23 cellular contexts compared by ENCODE assay signal in genomic region chr7:135713836-135714470, GRCh38. TPM values are rescaled to one million over a fixed set of nuclear protein-coding genes. Genes with fewer than 3 reads are reported as not detected.
DNase-seq lines count a peak whose midpoint lies in the region; ATAC-seq and TF ChIP-seq lines count a peak whose summit lies in the region.
"Had no signal": no experiment of that assay in that cellular context is flagged by ENCODE, and none has a peak within 500 bp of the region (broad histone marks: within the 10 kb centered on the region; RNA-seq: fewer than 3 reads in every experiment).

No MANE protein-coding gene starts in this region.

- H3K4me1 ChIP-seq in HUES64 (ENCODE audit: insufficient read depth, low read length), result peaks cover 10% of the 10 kb centered on the region
- H3K4me1 ChIP-seq in tibial artery, result peaks cover 0 to 31% (median 19%) of the 10 kb centered on the region in 4 donors
- peaks cover 12% of the 10 kb centered on the region for H3K4me1 ChIP-seq in Caco-2
- H3K4me1 ChIP-seq: BLaER1, gastrocnemius medialis had no signal

- intact Hi-C loops in tibial artery (cut with DNase I; ENCODE audit: low total_unique reads) (loop anchor here (10.0 kb wide), 1 partner anchor 81 kb away; no protein-coding TSS in a partner anchor), Caco-2 (cut with micrococcal nuclease; ENCODE audit: unreplicated experiment) (no loop called here)

- no peak for ATAC-seq in GM19324 (IDR thresholded peaks at IDR 0.05; ENCODE audit: low FRiP score, unreplicated experiment)
- ATAC-seq: activated T-cell treated with anti-CD3 and anti-CD28 coated beads, Interleukin-2, amount 50 U/mL, for 4 hours; gastrocnemius medialis had no signal

- POLR2A ChIA-PET in Caco-2 (lab: Charles Lee), result no interaction called here

- DNase-seq in amniotic stem cell (lab: John Stamatoyannopoulos, UW) (peak; percentile 19), foreskin fibroblast (peak; percentile 22 to 58), tibial artery (no peak), midbrain (lab: John Stamatoyannopoulos, UW) (no peak), Caco-2 (no peak)
- DNase-seq: activated CD4-positive, alpha-beta memory T cell treated with anti-CD3 and anti-CD28 coated beads, Interleukin-2, amount 10 ng/mL, durations not matched to agents 7 days and 5 days; activated naive CD8-positive, alpha-beta T cell treated with anti-CD3 and anti-CD28 coated beads, Interleukin-2, amount 10 ng/mL, durations not matched to agents 7 days and 5 days; activated T-cell treated with anti-CD3 and anti-CD28 coated beads, Interleukin-2, amount 50 U/mL, for 4 hours; DMS 273 treated with DMSO at 0.1 percent for 48 hours; effector CD8-positive, alpha-beta T cell; gastrocnemius medialis; NCI-H1105 treated with DMSO at 0.1 percent for 48 hours; NCI-H2171 treated with DMSO at 0.1 percent for 48 hours; ovary; RPMI8226; stimulated activated CD4-positive, alpha-beta T cell treated with anti-CD3 and anti-CD28 coated beads, Interleukin-2, amount 100 ng/mL, for 48 hours had no signal

- no peaks in the 10 kb centered on the region for H3K36me3 ChIP-seq in HUES64 (ENCODE audit: insufficient read depth, low read length)
- no peaks in the 10 kb centered on the region for H3K36me3 ChIP-seq in tibial artery
- H3K36me3 ChIP-seq in Caco-2 (ENCODE audit: control insufficient read depth, insufficient read depth, low read length), result no peaks in the 10 kb centered on the region
- H3K36me3 ChIP-seq: BLaER1, gastrocnemius medialis, ovary had no signal

- no peaks in the 10 kb centered on the region for H3K9me3 Mint-ChIP-seq in Caco-2 (ENCODE audit: unreplicated experiment)
- H3K9me3 Mint-ChIP-seq: activated CD4-positive, alpha-beta memory T cell treated with anti-CD3 and anti-CD28 coated beads, Interleukin-2, amount 10 ng/mL, durations not matched to agents 7 days and 5 days; activated naive CD8-positive, alpha-beta T cell treated with anti-CD3 and anti-CD28 coated beads, Interleukin-2, amount 10 ng/mL, durations not matched to agents 7 days and 5 days; activated T-cell treated with anti-CD3 and anti-CD28 coated beads, Interleukin-2, amount 50 U/mL, for 4 hours; H9; T-helper 1 cell treated with Interleukin-12 subunit alpha and Interleukin-12 subunit beta and Interleukin-4 antibody, amounts not matched to agents 30 μg/mL and 1 μg/mL, for 36 hours had no signal

- H3K36me3 Mint-ChIP-seq in Caco-2 (ENCODE audit: insufficient read depth, unreplicated experiment), result no peaks in the 10 kb centered on the region
- H3K36me3 Mint-ChIP-seq: activated naive CD8-positive, alpha-beta T cell treated with anti-CD3 and anti-CD28 coated beads, Interleukin-2, amount 10 ng/mL, durations not matched to agents 7 days and 5 days had no signal

- H3K4me1 Mint-ChIP-seq in Caco-2 (ENCODE audit: low read depth, unreplicated experiment), result no peaks in the 10 kb centered on the region
- H3K4me1 Mint-ChIP-seq: activated CD4-positive, alpha-beta memory T cell treated with anti-CD3 and anti-CD28 coated beads, Interleukin-2, amount 10 ng/mL, durations not matched to agents 7 days and 5 days; activated naive CD8-positive, alpha-beta T cell treated with anti-CD3 and anti-CD28 coated beads, Interleukin-2, amount 10 ng/mL, durations not matched to agents 7 days and 5 days had no signal

- no peak overlapping the region for H3K4me3 Mint-ChIP-seq in Caco-2 (ENCODE audit: unreplicated experiment)
- H3K4me3 Mint-ChIP-seq: activated CD4-positive, alpha-beta memory T cell treated with anti-CD3 and anti-CD28 coated beads, Interleukin-2, amount 10 ng/mL, durations not matched to agents 7 days and 5 days; activated naive CD8-positive, alpha-beta T cell treated with anti-CD3 and anti-CD28 coated beads, Interleukin-2, amount 10 ng/mL, durations not matched to agents 7 days and 5 days; activated T-cell treated with anti-CD3 and anti-CD28 coated beads, Interleukin-2, amount 50 U/mL, for 4 hours; H9; T-helper 1 cell treated with Interleukin-12 subunit alpha and Interleukin-12 subunit beta and Interleukin-4 antibody, amounts not matched to agents 30 μg/mL and 1 μg/mL, for 36 hours had no signal

- H3K27me3 ChIP-seq in HUES64 (ENCODE audit: insufficient read depth, low read length) (no peaks in the 10 kb centered on the region), tibial artery (no peaks in the 10 kb centered on the region), Caco-2 (replicated peaks; ENCODE audit: control insufficient read depth, insufficient read depth, low read length) (peaks cover 1% of the 10 kb centered on the region; the same call in 1 of the 2 replicates)
- H3K27me3 ChIP-seq: BLaER1, gastrocnemius medialis, ovary had no signal

- WGBS in HUES64, result 78% methylated on average over 4 of the region's 4 CpGs

- H3K27ac ChIP-seq in HUES64 (ENCODE audit: low read depth, low read length) (peak overlapping the region; percentile 58), tibial artery (peak overlapping the region; percentile 66 to 78)
- H3K27ac ChIP-seq: BLaER1, gastrocnemius medialis, KMS-11, ovary had no signal

- no peaks in the 10 kb centered on the region for H3K27me3 Mint-ChIP-seq in Caco-2 (ENCODE audit: insufficient read depth, unreplicated experiment)

- CTCF ChIA-PET in Caco-2 (lab: Charles Lee), result no interaction called here

- H3K9ac ChIP-seq in HUES64 (ENCODE audit: low read depth, low read length), result peak overlapping the region; percentile 17; the same call in 1 of the 2 replicates
- H3K9ac ChIP-seq: BLaER1, KMS-11 had no signal

- no TSS peak for BruUV-seq in Caco-2 (replicated peaks; lab: Mats Ljungman, UMichigan)

- H3K4me3 ChIP-seq in HUES64 (ENCODE audit: low read length) (no peak overlapping the region), foreskin fibroblast (ENCODE audit: low read depth in 1 of 2, low read length in 2 of 2) (no peak overlapping the region), tibial artery (no peak overlapping the region), Caco-2 (ENCODE audit: low read depth, low read length) (no peak overlapping the region)
- H3K4me3 ChIP-seq: BLaER1, gastrocnemius medialis, ovary had no signal

- H3K27ac Mint-ChIP-seq in Caco-2 (ENCODE audit: unreplicated experiment), result no peak overlapping the region
- H3K27ac Mint-ChIP-seq: activated CD4-positive, alpha-beta memory T cell treated with anti-CD3 and anti-CD28 coated beads, Interleukin-2, amount 10 ng/mL, durations not matched to agents 7 days and 5 days; activated naive CD8-positive, alpha-beta T cell treated with anti-CD3 and anti-CD28 coated beads, Interleukin-2, amount 10 ng/mL, durations not matched to agents 7 days and 5 days; T-helper 1 cell treated with Interleukin-12 subunit alpha and Interleukin-12 subunit beta and Interleukin-4 antibody, amounts not matched to agents 30 μg/mL and 1 μg/mL, for 36 hours had no signal

- H3K9me3 ChIP-seq in HUES64 (ENCODE audit: insufficient read depth, low read depth, low read length) (no peaks in the 10 kb centered on the region), tibial artery (no peaks in the 10 kb centered on the region), Caco-2 (no peaks in the 10 kb centered on the region)
- H3K9me3 ChIP-seq: BLaER1, gastrocnemius medialis, ovary had no signal

- TF ChIP-seq CTCF in foreskin fibroblast (IDR thresholded peaks at IDR 0.05; ENCODE audit: low read depth, low read length) (no peak), tibial artery (IDR thresholded peaks at IDR 0.05) (no peak), Caco-2 (IDR thresholded peaks at IDR 0.05; ENCODE audit: insufficient read depth in 1 of 2, low read depth in 1 of 2, low read length in 1 of 2, severe bottlenecking in 1 of 2, unreplicated experiment in 1 of 2) (no peak)

RNA-seq across cellular contexts. Expression of gene SLC13A4, which starts 14.0 kb away (rescaled TPM):
- 1.8 TPM for polyA plus RNA-seq in HUES64 (2013, experiment 1 of 2)
- polyA plus RNA-seq in HUES64 (2013, experiment 2 of 2), result 3.5 TPM
- total RNA-seq in Caco-2 (2022), result not detected in 2 replicates
- total RNA-seq: activated CD4-positive, alpha-beta memory T cell treated with anti-CD3 and anti-CD28 coated beads, Interleukin-2, amount 10 ng/mL, durations not matched to agents 7 days and 5 days; activated naive CD8-positive, alpha-beta T cell treated with anti-CD3 and anti-CD28 coated beads, Interleukin-2, amount 10 ng/mL, durations not matched to agents 7 days and 5 days; activated T-cell treated with anti-CD3 and anti-CD28 coated beads, Interleukin-2, amount 50 U/mL, for 4 hours; gastrocnemius medialis had no signal

RNA-seq across cellular contexts. Expression of gene FAM180A, which starts 34.7 kb away (rescaled TPM):
- not detected for polyA plus RNA-seq in HUES64 (2013, experiment 1 of 2)
- not detected for polyA plus RNA-seq in HUES64 (2013, experiment 2 of 2)
- total RNA-seq in Caco-2 (2022), result not detected in 2 replicates
- total RNA-seq: activated CD4-positive, alpha-beta memory T cell treated with anti-CD3 and anti-CD28 coated beads, Interleukin-2, amount 10 ng/mL, durations not matched to agents 7 days and 5 days; activated naive CD8-positive, alpha-beta T cell treated with anti-CD3 and anti-CD28 coated beads, Interleukin-2, amount 10 ng/mL, durations not matched to agents 7 days and 5 days; activated T-cell treated with anti-CD3 and anti-CD28 coated beads, Interleukin-2, amount 50 U/mL, for 4 hours; H9; temporal lobe had no signal

RNA-seq across cellular contexts. Expression of gene STMP1, which starts 51.6 kb away (rescaled TPM):
- 43.8 TPM for polyA plus RNA-seq in HUES64 (2013, experiment 1 of 2)
- 51.0 TPM for polyA plus RNA-seq in HUES64 (2013, experiment 2 of 2)
- total RNA-seq in Caco-2 (2022), result 19.6 and 21.5 TPM in 2 replicates

Comparison
In these comparisons a context has a peak if more than half of its experiments do, and no peak if none do; other contexts are left out.
1. DNase-seq: peak in amniotic stem cell (single experiment) and foreskin fibroblast (2 of 2); none in tibial artery (0 of 2), midbrain (single experiment) and Caco-2 (0 of 2).